ENCODE assay signal across 1 cellular context in genomic region chr19:38686530-38686888, GRCh38.
TF ChIP-seq lines count a peak whose summit lies in the region.

No MANE protein-coding gene starts in this region.

TF ChIP-seq in GM23338, 12 proteins besides CTCF, POLR2A, EP300 and RAD21 (continued from another document):
- no peak for TF ChIP-seq ZNF462 (CRISPR knock-in tag; IDR thresholded peaks at IDR 0.05)
- TF ChIP-seq ZNF331 (CRISPR knock-in tag; IDR thresholded peaks at IDR 0.05; ENCODE audit: low read depth): no peak
